23 cellular contexts compared by ENCODE assay signal in genomic region chr16:83785455-83785854, GRCh38. TPM values are rescaled to one million over a fixed set of nuclear protein-coding genes. Genes with fewer than 3 reads are reported as not detected.
DNase-seq lines count a peak whose midpoint lies in the region; ATAC-seq, FAIRE-seq and TF ChIP-seq lines count a peak whose summit lies in the region.
"Had no signal": no experiment of that assay in that cellular context is flagged by ENCODE, and none has a peak within 500 bp of the region (broad histone marks: within the 10 kb centered on the region; RNA-seq: fewer than 3 reads in every experiment).

No MANE protein-coding gene starts in this region.

- H3K4me2 ChIP-seq in GM23338 (no peak overlapping the region), H1 (ENCODE audit: insufficient read depth in 1 of 2, low read depth in 2 of 2, low read length in 2 of 2) (no peak overlapping the region), mesendoderm (ENCODE audit: low read length) (no peak overlapping the region)
- H3K4me2 ChIP-seq: KMS-11 had no signal

- H4K5ac ChIP-seq in H1 (ENCODE audit: insufficient read length, low read depth, low read length): no peak overlapping the region
- no peak overlapping the region for H4K5ac ChIP-seq in mesendoderm (ENCODE audit: low read length)

- H3K36me3 Mint-ChIP-seq in GM23338 (ENCODE audit: low read depth): no peaks in the 10 kb centered on the region

- TF ChIP-seq CTCF in GM23338 (conservative IDR thresholded peaks at IDR 0.05; ENCODE audit: low read depth in 2 of 2) (no peak), H1 (IDR thresholded peaks at IDR 0.05; ENCODE audit: control extremely low read depth in 1 of 3, insufficient read depth in 1 of 3, low read depth in 1 of 3, low read length in 3 of 3) (no peak)

- no peak overlapping the region for H2BK5ac ChIP-seq in H1 (ENCODE audit: low read depth, low read length)
- H2BK5ac ChIP-seq in mesendoderm (ENCODE audit: low read length): no peak overlapping the region

- no peak for DNase-seq in GM23338 (ENCODE audit: low spot score)
- peak; percentile 8 for DNase-seq in astrocyte of the hippocampus (ENCODE audit: low read depth, low spot score)
- DNase-seq in H1 (ENCODE audit: low read depth in 1 of 2, low spot score in 2 of 2): no peak
- DNase-seq in mesendoderm: peak; percentile 55
- DNase-seq in NK-92 treated with Interleukin-12 subunit alpha and Interleukin-12 subunit beta, amount 100 ng/mL, for 24 hours (lab: John Stamatoyannopoulos, UW): no peak
- DNase-seq in HPDE6-E6E7 (ENCODE audit: extremely low spot score): no peak
- DNase-seq: ACHN; AML-193; Caco-2; CD4-positive, alpha-beta T cell; GM23248; H7; HFFc6 had no signal

- H3K4me3 Mint-ChIP-seq in GM23338: no peak overlapping the region
- H3K4me3 Mint-ChIP-seq: CD4-positive, alpha-beta T cell; HFFc6 had no signal

- H3K27me3 ChIP-seq in GM23338 (ENCODE audit: insufficient read depth): no peaks in the 10 kb centered on the region
- no peaks in the 10 kb centered on the region for H3K27me3 ChIP-seq in H1 (replicated peaks in 1 of 4; ENCODE audit: control insufficient read depth in 3 of 4, extremely low read depth in 1 of 4, insufficient read depth in 3 of 4, low read length in 3 of 4)
- no peaks in the 10 kb centered on the region for H3K27me3 ChIP-seq in mesendoderm (ENCODE audit: insufficient read depth, low read length, poor library complexity)

- H3K79me1 ChIP-seq in H1 (ENCODE audit: low read depth, low read length) (no peaks in the 10 kb centered on the region), mesendoderm (ENCODE audit: low read length) (no peaks in the 10 kb centered on the region)

- H3K9me3 ChIP-seq in H1 (ENCODE audit: insufficient read depth in 2 of 2, low read depth in 1 of 2, low read length in 1 of 2): no peaks in the 10 kb centered on the region
- H3K9me3 ChIP-seq: Caco-2 had no signal

- POLR2A ChIA-PET in H1 (lab: Charles Lee; ENCODE audit: partially characterized antibody): no interaction called here

- no peak overlapping the region for H3K23ac ChIP-seq in H1 (ENCODE audit: insufficient read length)
- no peak overlapping the region for H3K23ac ChIP-seq in mesendoderm (ENCODE audit: low read length)

- no peak overlapping the region for H2AK5ac ChIP-seq in H1 (ENCODE audit: low read depth, low read length)
- H2AK5ac ChIP-seq in mesendoderm (ENCODE audit: low read length): no peak overlapping the region

- H3K4ac ChIP-seq in H1 (replicated peaks; ENCODE audit: insufficient read length, low read depth, low read length): no peak overlapping the region
- H3K4ac ChIP-seq in mesendoderm (ENCODE audit: low read depth, low read length): no peak overlapping the region

- TF ChIP-seq EP300 in H1 (IDR thresholded peaks at IDR 0.05; ENCODE audit: borderline replicate concordance in 1 of 2, low read depth in 2 of 2, low read length in 2 of 2): no peak

- H2BK15ac ChIP-seq in H1 (ENCODE audit: low read length): no peak overlapping the region
- H2BK15ac ChIP-seq in mesendoderm (replicated peaks; ENCODE audit: low read depth): no peak overlapping the region

- no peak overlapping the region for H3K27ac Mint-ChIP-seq in GM23338
- H3K27ac Mint-ChIP-seq: CD4-positive, alpha-beta T cell; HFFc6 had no signal

- ATAC-seq in GM23338 (no peak), HG03565 (IDR thresholded peaks at IDR 0.05; ENCODE audit: unreplicated experiment) (no peak), HG03432 (IDR thresholded peaks at IDR 0.05; ENCODE audit: unreplicated experiment) (no peak)
- ATAC-seq: HCT116 had no signal

- WGBS in H1 (ENCODE audit: extremely low coverage in 1 of 2, insufficient coverage in 1 of 2, insufficient read length in 1 of 2, insufficient replicate concordance in 2 of 2, low coverage in 1 of 2, low lambda C conversion rate in 2 of 2, missing lambda C conversion rate in 1 of 2), 2 experiments: 94% methylated on average over 2 of the region's 2 CpGs; no CpG with 5 or more reads in 1 of the 2 experiments
- WGBS in mesendoderm (ENCODE audit: extremely low coverage, insufficient coverage, low lambda C conversion rate): no CpG with 5 or more reads among the region's 2 CpGs

- H4K8ac ChIP-seq in H1 (ENCODE audit: extremely low read depth, insufficient read depth, low read length) (no peak overlapping the region), mesendoderm (ENCODE audit: low read depth, low read length) (no peak overlapping the region)

- no peaks in the 10 kb centered on the region for H3K4me1 Mint-ChIP-seq in GM23338

- H3K4me1 ChIP-seq in GM23338 (ENCODE audit: insufficient read depth): no peaks in the 10 kb centered on the region
- no peaks in the 10 kb centered on the region for H3K4me1 ChIP-seq in H1 (replicated peaks in 1 of 4; ENCODE audit: control insufficient read depth in 3 of 4, insufficient read depth in 4 of 4, low read length in 3 of 4)
- H3K4me1 ChIP-seq in mesendoderm (ENCODE audit: control insufficient read depth, low read depth, low read length): no peaks in the 10 kb centered on the region
- H3K4me1 ChIP-seq: Caco-2 had no signal

- H3K4me3 ChIP-seq in GM23338: no peak overlapping the region
- no peak overlapping the region for H3K4me3 ChIP-seq in H1 (ENCODE audit: extremely low read depth in 1 of 4, insufficient read depth in 2 of 4, low read depth in 3 of 4, low read length in 4 of 4)
- H3K4me3 ChIP-seq in mesendoderm (ENCODE audit: low read length): no peak overlapping the region
- H3K4me3 ChIP-seq: GM23248 had no signal

- TF ChIP-seq RAD21 in H1 (IDR thresholded peaks at IDR 0.05 in 1 of 2, conservative IDR thresholded peaks at IDR 0.05 in 1 of 2; ENCODE audit: low read depth in 2 of 2, low read length in 2 of 2): no peak

- H3F3A ChIP-seq in GM23338 (replicated peaks; ENCODE audit: low read depth): no peaks in the 10 kb centered on the region

- FAIRE-seq in H1 (lab: Jason Lieb, UNC): no peak
- FAIRE-seq: D721Med, G401.6, GM12891, HTR-8/SVneo had no signal

- H3K9ac ChIP-seq in H1 (replicated peaks in 1 of 4; ENCODE audit: extremely low read depth in 1 of 4, low read depth in 3 of 4, low read length in 3 of 4) (no peak overlapping the region), mesendoderm (ENCODE audit: low read length) (no peak overlapping the region)
- H3K9ac ChIP-seq: GM23248, KMS-11 had no signal

- no peaks in the 10 kb centered on the region for H3K36me3 ChIP-seq in GM23338 (ENCODE audit: insufficient read depth)
- no peaks in the 10 kb centered on the region for H3K36me3 ChIP-seq in H1 (ENCODE audit: control insufficient read depth in 2 of 4, insufficient read depth in 4 of 4, low read length in 3 of 4)
- no peaks in the 10 kb centered on the region for H3K36me3 ChIP-seq in mesendoderm (ENCODE audit: control insufficient read depth, insufficient read depth, low read length)

- no peaks in the 10 kb centered on the region for H3K9me3 Mint-ChIP-seq in GM23338
- H3K9me3 Mint-ChIP-seq: CD4-positive, alpha-beta T cell; HFFc6 had no signal

- no peak overlapping the region for H2BK12ac ChIP-seq in H1 (ENCODE audit: low read depth, low read length)

- H2AFZ ChIP-seq in GM23338: 0 out of 2 replicates have a peak overlapping the region, but pooled peaks have one; percentile 47
- H2AFZ ChIP-seq in H1 (ENCODE audit: low read length): no peak overlapping the region; the same call in 1 of the 2 replicates
- H2AFZ ChIP-seq: GM23248 had no signal

- H2BK120ac ChIP-seq in H1 (replicated peaks; ENCODE audit: low read depth, low read length): no peak overlapping the region
- H2BK120ac ChIP-seq in mesendoderm (ENCODE audit: low read depth, low read length): no peak overlapping the region

- no peak overlapping the region for H3K18ac ChIP-seq in H1 (ENCODE audit: extremely low read depth, low read length)
- H3K18ac ChIP-seq in mesendoderm (ENCODE audit: low read length): peak overlapping the region; percentile 22

- H3K27ac ChIP-seq in GM23338 (ENCODE audit: low read depth): no peak overlapping the region
- H3K27ac ChIP-seq in H1 (ENCODE audit: low read depth, low read length): no peak overlapping the region
- H3K27ac ChIP-seq in mesendoderm (ENCODE audit: low read depth, low read length): no peak overlapping the region
- H3K27ac ChIP-seq: C4-2B, GM23248, HL-60, KMS-11 had no signal

- CTCF ChIA-PET in H1 (lab: Charles Lee; ENCODE audit: partially characterized antibody): no interaction called here

- TF ChIP-seq POLR2A in H1 (IDR thresholded peaks at IDR 0.05; ENCODE audit: control extremely low read depth in 1 of 2, low read depth in 2 of 2, low read length in 2 of 2): no peak

- no peak overlapping the region for H2BK20ac ChIP-seq in H1 (ENCODE audit: low read length)

- peaks cover 2% of the 10 kb centered on the region for H3K27me3 Mint-ChIP-seq in GM23338 (ENCODE audit: insufficient read depth, low read depth, poor library complexity)

- H3K79me2 ChIP-seq in GM23338 (replicated peaks; ENCODE audit: insufficient read depth) (no peaks in the 10 kb centered on the region), H1 (ENCODE audit: control insufficient read depth in 1 of 2, insufficient read depth in 2 of 2, low read length in 2 of 2) (no peaks in the 10 kb centered on the region), mesendoderm (ENCODE audit: control insufficient read depth, insufficient read depth, low read length) (no peaks in the 10 kb centered on the region)

- no peak overlapping the region for H4K91ac ChIP-seq in H1 (replicated peaks; ENCODE audit: insufficient read length, low read length)

- H3K14ac ChIP-seq in H1 (ENCODE audit: insufficient read length): no peak overlapping the region

- H3K9me2 ChIP-seq in GM23338 (ENCODE audit: insufficient read depth): peaks cover 8% of the 10 kb centered on the region; the same call in 1 of the 2 replicates

- no peaks in the 10 kb centered on the region for H3K23me2 ChIP-seq in H1 (ENCODE audit: low read depth, low read length)

- H4K20me1 ChIP-seq in GM23338 (replicated peaks; ENCODE audit: insufficient read depth) (no peaks in the 10 kb centered on the region), H1 (replicated peaks in 1 of 2; ENCODE audit: control insufficient read depth in 1 of 2, insufficient read depth in 2 of 2, low read length in 2 of 2) (no peaks in the 10 kb centered on the region)

- H3K56ac ChIP-seq in H1 (replicated peaks; ENCODE audit: insufficient read length, low read depth, low read length): no peak overlapping the region
- no peak overlapping the region for H3K56ac ChIP-seq in mesendoderm (ENCODE audit: low read length)

RNA-seq across cellular contexts. Expression of gene HSBP1, which starts 22.3 kb away (rescaled TPM):
- 44.5 and 71.0 TPM in 2 replicates for total RNA-seq in GM23338 (2014; rRNA removed; shearing (Covaris generic))
- polyA plus RNA-seq in GM23338 (2016; fragmentation: Nextera tagmentation; extraction: Ambion mirVana) (817 and 832 TPM in 2 replicates), H1 (2011; rRNA removed) (56.3 and 78.4 TPM in 2 replicates)
- total RNA-seq in H1 (2021; fragmentation: NEBNext Ultra II Directional; extraction: Animal tissue kit (Norgen Biotek cat#: 25700)): 216 and 219 TPM in 2 replicates
- polyA plus RNA-seq in H1 (2011; cell fraction: cytosol; rRNA removed): 125 TPM
- polyA plus RNA-seq in H1 (2011; cell fraction: nucleus; rRNA removed): 96.5 TPM
- 163 to 277 TPM (median 180 TPM) in 4 replicates for polyA plus RNA-seq in H1 (2012, experiment 1 of 2)
- 12.1 TPM for polyA plus RNA-seq in H1 (2012, experiment 2 of 2)
- polyA plus RNA-seq in H1 (2013, experiment 1 of 2): 209 TPM
- polyA plus RNA-seq in H1 (2013, experiment 2 of 2): 210 TPM
- polyA minus RNA-seq in H1 (2011; rRNA and poly(A)+ RNA removed): 108 and 137 TPM in 2 replicates
- 50.3 TPM for polyA minus RNA-seq in H1 (2011; cell fraction: cytosol; rRNA and poly(A)+ RNA removed)
- 39.2 TPM for polyA minus RNA-seq in H1 (2011; cell fraction: nucleus; rRNA and poly(A)+ RNA removed)
- polyA plus RNA-seq in mesendoderm (2013, experiment 1 of 2): 235 TPM
- polyA plus RNA-seq in mesendoderm (2013, experiment 2 of 2): 227 TPM

Comparison
In these comparisons a context has a peak if more than half of its experiments do, and no peak if none do; other contexts are left out.
1. DNase-seq: peak in astrocyte of the hippocampus (single experiment) and mesendoderm (single experiment); none in GM23338 (single experiment), H1 (0 of 2), NK-92 treated with Interleukin-12 subunit alpha and Interleukin-12 subunit beta, amount 100 ng/mL, for 24 hours (single experiment) and HPDE6-E6E7 (single experiment).